Comparison of ENCODE assay signal across 28 cellular contexts in the genomic region with DNA sequence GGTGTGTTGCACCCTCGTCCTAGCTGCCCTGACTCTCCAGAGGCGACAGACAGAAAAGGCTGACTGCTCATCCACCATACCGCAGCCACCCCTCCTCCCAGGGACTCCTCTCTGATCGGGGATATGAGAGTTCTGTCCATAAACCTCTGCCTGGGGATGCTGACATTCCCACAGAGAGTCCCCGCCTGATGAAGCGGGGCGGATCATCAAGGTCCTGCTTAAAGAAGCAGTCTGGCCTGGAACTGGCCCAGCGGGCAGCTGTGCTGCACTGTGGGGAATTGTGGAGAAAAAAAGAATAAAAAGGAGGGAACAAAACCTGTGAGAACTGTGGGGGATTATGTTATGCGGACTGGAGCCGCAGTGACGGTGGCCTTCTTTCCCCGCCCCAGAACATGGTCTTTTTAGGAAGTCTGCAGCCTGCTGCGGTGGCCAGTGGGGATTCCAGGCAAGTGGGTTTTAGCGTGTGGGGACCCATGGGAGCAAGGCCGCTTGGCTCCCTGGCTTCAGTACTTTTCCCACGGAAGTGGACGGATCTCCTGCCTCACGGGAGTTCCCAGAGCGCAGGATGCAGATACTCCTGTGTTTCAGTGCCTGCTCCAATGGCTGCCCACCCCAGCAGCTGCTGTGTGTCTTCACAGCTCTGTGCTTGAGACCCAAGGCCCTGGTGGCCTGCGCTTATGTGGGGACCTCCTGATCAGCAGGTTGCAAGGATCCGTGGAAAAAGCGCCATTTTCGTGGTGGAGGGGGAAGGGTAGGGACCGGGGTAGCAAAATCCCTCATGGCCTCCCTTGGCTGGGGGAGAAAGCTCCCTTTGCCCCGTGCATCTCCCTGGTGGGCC.
"Had no signal": no experiment of that assay in that cellular context is flagged by ENCODE, and none has a peak within 500 bp of the region (broad histone marks: within the 10 kb centered on the region; RNA-seq: fewer than 3 reads in every experiment).

No MANE protein-coding gene starts in this region.

- H3K9me3 ChIP-seq: body of pancreas, lower lobe of right lung, SK-N-SH had no signal

- H3K27ac Mint-ChIP-seq: activated naive CD8-positive, alpha-beta T cell; activated T-cell treated with anti-CD3 and anti-CD28 coated beads, Interleukin-2, amount 50 U/mL, for 72 hours; natural killer cell treated with Interleukin-12 subunit alpha and Interleukin-12 subunit beta and Interleukin-15 and Interleukin-18, amount 100 ng/mL, for 72 hours; progenitor cell of endocrine pancreas; stimulated activated naive B cell treated with anti-CD40 and anti-IgM and Interleukin-4, amounts not matched to agents 10 μg/mL and 1 μg/mL and 100 μg/mL, for 72 hours; T-helper 1 cell treated with Interleukin-12 subunit alpha and Interleukin-12 subunit beta and Interleukin-4 antibody, amounts not matched to agents 30 μg/mL and 1 μg/mL, for 36 hours had no signal

- H3K4me1 Mint-ChIP-seq: stimulated activated naive B cell treated with anti-CD40 and anti-IgM and Interleukin-4, amounts not matched to agents 10 μg/mL and 1 μg/mL and 100 μg/mL, for 72 hours had no signal

- H3K36me3 Mint-ChIP-seq: activated naive CD8-positive, alpha-beta T cell; stimulated activated naive B cell treated with anti-CD40 and anti-IgM and Interleukin-4, amounts not matched to agents 10 μg/mL and 1 μg/mL and 100 μg/mL, for 72 hours had no signal

- H3K4me3 Mint-ChIP-seq: activated naive CD8-positive, alpha-beta T cell; activated T-cell treated with anti-CD3 and anti-CD28 coated beads, Interleukin-2, amount 50 U/mL, for 72 hours; natural killer cell treated with Interleukin-12 subunit alpha and Interleukin-12 subunit beta and Interleukin-15 and Interleukin-18, amount 100 ng/mL, for 72 hours; stimulated activated naive B cell treated with anti-CD40 and anti-IgM and Interleukin-4, amounts not matched to agents 10 μg/mL and 1 μg/mL and 100 μg/mL, for 72 hours; T-helper 1 cell treated with Interleukin-12 subunit alpha and Interleukin-12 subunit beta and Interleukin-4 antibody, amounts not matched to agents 30 μg/mL and 1 μg/mL, for 36 hours had no signal

- DNase-seq: activated CD4-positive, alpha-beta T cell treated with anti-CD3 and anti-CD28 coated beads for 4 hours; activated CD4-positive, alpha-beta T cell treated with anti-CD3 and anti-CD28 coated beads, Interleukin-2, amount 50 U/mL, for 4 hours; activated naive CD4-positive, alpha-beta T cell treated with Interleukin-2 at 50 U/mL for 16 hours; activated T-cell treated with anti-CD3 and anti-CD28 coated beads for 4 hours; activated T-cell treated with anti-CD3 and anti-CD28 coated beads, Interleukin-2, amount 50 U/mL, for 72 hours; anterior cingulate cortex; body of pancreas; foreskin fibroblast; left colon; lower lobe of right lung; mesendoderm; SK-N-SH; small intestine; stimulated activated CD4-positive, alpha-beta T cell treated with anti-CD3 and anti-CD28 coated beads, Interleukin-1b, Interleukin-23, amount 100 ng/mL, for 48 hours; stimulated activated naive B cell treated with anti-CD40 and anti-IgM and Interleukin-4, amounts not matched to agents 10 μg/mL and 1 μg/mL and 100 μg/mL, for 72 hours; stomach; SW 1271; T-helper 9 cell; tibial artery had no signal

- H3K27me3 ChIP-seq: body of pancreas, cardiac muscle cell, stomach, tibial artery had no signal

- H3K36me3 ChIP-seq: cardiac muscle cell, lower lobe of right lung, stomach, tibial artery had no signal

- H3K27me3 Mint-ChIP-seq: natural killer cell treated with Interleukin-12 subunit alpha and Interleukin-12 subunit beta and Interleukin-15 and Interleukin-18, amount 100 ng/mL, for 72 hours; progenitor cell of endocrine pancreas; stimulated activated naive B cell treated with anti-CD40 and anti-IgM and Interleukin-4, amounts not matched to agents 10 μg/mL and 1 μg/mL and 100 μg/mL, for 72 hours had no signal

- ATAC-seq: activated T-cell treated with anti-CD3 and anti-CD28 coated beads, Interleukin-2, amount 50 U/mL, for 72 hours; body of pancreas; esophagus mucosa; left colon; mucosa of descending colon; natural killer cell treated with Interleukin-12 subunit alpha and Interleukin-12 subunit beta and Interleukin-15 and Interleukin-18, amount 100 ng/mL, for 72 hours; sciatic nerve; stimulated activated naive B cell treated with anti-CD40 and anti-IgM and Interleukin-4, amounts not matched to agents 10 μg/mL and 1 μg/mL and 100 μg/mL, for 72 hours had no signal

- H3K4me3 ChIP-seq: body of pancreas, cardiac muscle cell, lower lobe of right lung, mucosa of descending colon, stomach, tibial artery had no signal

- H3K27ac ChIP-seq: body of pancreas, cardiac muscle cell, lower lobe of right lung, stomach, tibial artery, VCaP had no signal

- H3K4me1 ChIP-seq: body of pancreas, lower lobe of right lung, stomach, tibial artery had no signal

- H3K9ac ChIP-seq: SK-N-SH had no signal
